1 cellular context compared by ENCODE assay signal in genomic region chr5:2896371-2897275, GRCh38.
TF ChIP-seq lines count a peak whose summit lies in the region.

No MANE protein-coding gene starts in this region.

TF ChIP-seq in IMR-90, 13 proteins besides CTCF, POLR2A, EP300 and RAD21 (continued from another document):
- no peak for TF ChIP-seq NFE2L2 (IDR thresholded peaks at IDR 0.05; ENCODE audit: low read depth, low read length)
- TF ChIP-seq CHD1 (IDR thresholded peaks at IDR 0.05; ENCODE audit: low read depth, low read length): no peak
- TF ChIP-seq SMC3 (IDR thresholded peaks at IDR 0.05; ENCODE audit: low read depth, low read length): no peak
TF ChIP-seq in IMR-90: peak in this region for 0.
